8 cellular contexts compared by ENCODE assay signal in the genomic region with DNA sequence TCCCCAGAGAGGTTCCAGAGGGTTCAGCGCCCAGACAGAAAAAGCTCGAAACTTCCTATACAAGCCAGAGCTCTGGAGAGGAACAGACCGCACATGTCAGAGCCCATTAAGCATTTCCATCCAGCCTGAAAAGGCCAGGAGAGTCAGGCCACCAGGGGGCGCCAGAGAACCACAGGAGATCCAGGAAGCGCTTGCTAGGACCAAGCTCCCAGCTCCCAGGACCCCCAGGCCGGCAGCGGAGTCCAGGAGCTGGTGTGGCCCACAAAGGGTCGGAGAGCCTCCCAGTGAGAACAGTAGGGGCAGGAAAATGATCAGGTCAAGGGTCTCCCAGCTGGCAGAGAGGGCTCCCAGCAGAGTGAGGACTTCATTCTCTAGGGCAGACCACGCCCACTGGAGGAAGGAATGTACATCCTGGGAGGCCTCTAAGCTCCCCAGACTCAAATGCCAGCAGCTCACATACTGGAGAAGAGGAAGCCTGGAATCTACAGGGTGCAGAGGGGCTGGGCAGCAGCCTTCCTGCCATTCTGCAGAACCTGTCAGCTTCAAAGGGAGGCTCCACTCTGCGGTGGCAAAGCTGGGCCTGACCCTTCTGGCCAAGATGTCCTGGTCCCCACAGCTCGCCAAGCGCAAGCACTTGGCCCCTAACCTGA. TPM values are rescaled to one million over a fixed set of nuclear protein-coding genes. Genes with fewer than 3 reads are reported as not detected.
A peak's percentile ranks its signal among the peaks of the same experiment; 100 is the strongest.
DNase-seq lines count a peak whose midpoint lies in the region; ATAC-seq and TF ChIP-seq lines count a peak whose summit lies in the region.

No MANE protein-coding gene starts in this region.

- DNase-seq in DMS79 treated with DMSO at 0.1 percent for 48 hours (lab: John Stamatoyannopoulos, UW) (peak; percentile 57), KBM-7 (peak; percentile 95), OCI-M1 (lab: John Stamatoyannopoulos, UW) (peak; percentile 93), activated T-cell treated with anti-CD3 and anti-CD28 coated beads for 48 hours (ENCODE audit: low read depth) (peak; percentile 86), esophagus squamous epithelium (lab: John Stamatoyannopoulos, UW) (peak; percentile 37), myocyte (ENCODE audit: low read depth) (peak; percentile 89)
- peak; percentile 99 for DNase-seq in stimulated activated CD8-positive, alpha-beta memory T cell treated with anti-CD3 and anti-CD28 coated beads, Interleukin-4, amount 100 ng/mL, for 48 hours

- TF ChIP-seq CTCF in esophagus squamous epithelium (IDR thresholded peaks at IDR 0.05) = peak; percentile 97 to 100 (median 98)

- 17 to 47% methylated on average over 1 to 6 of the region's 12 CpGs for WGBS in esophagus squamous epithelium, 2 donors

- H3K4me3 ChIP-seq in esophagus squamous epithelium = peak overlapping the region in 3 of 4 donors; percentile 24 to 53 (median 26)

- H3K9me3 ChIP-seq in esophagus squamous epithelium = no peaks in the 10 kb centered on the region

- intact Hi-C loops in esophagus squamous epithelium (cut with DNase I) = loop anchor here (5.0 kb wide), 1 partner anchor 245 kb away; no protein-coding TSS in a partner anchor

- TF ChIP-seq POLR2A in esophagus squamous epithelium (IDR thresholded peaks at IDR 0.05) = no peak

- H3K4me1 ChIP-seq in esophagus squamous epithelium = peaks cover 10 to 24% (median 12%) of the 10 kb centered on the region in 3 donors

- H3K27me3 ChIP-seq in esophagus squamous epithelium = peaks cover 0 to 6% (median 0%) of the 10 kb centered on the region in 4 donors

- in situ Hi-C loops in KBM-7 (cut with MboI; ENCODE audit: low pct_unique_long_range_greater_than_20kb, low sequenced_read_pairs) = no loop called here

- H3K27ac ChIP-seq in esophagus squamous epithelium = peak overlapping the region in 3 of 4 donors; percentile 37 to 70 (median 40)

- ATAC-seq in GM21447 (IDR thresholded peaks at IDR 0.05; ENCODE audit: unreplicated experiment) = no peak

- H3K36me3 ChIP-seq in esophagus squamous epithelium = peaks cover 0 to 18% (median 0%) of the 10 kb centered on the region in 3 donors

RNA-seq across cellular contexts. Expression of a gene that starts 2.1 kb away (rescaled TPM):
- total RNA-seq in esophagus squamous epithelium (1 to 10 TPM in 1 of 4 donors, under 1 TPM in 3; 0.09 to 1.3 (median 0.52) TPM), myocyte (0.08 TPM in 1 of 2 replicates, not detected in the other)
- not detected for polyA plus RNA-seq in myocyte (2012)

RNA-seq across cellular contexts. Expression of a gene that starts 8.6 kb away (rescaled TPM):
- total RNA-seq in esophagus squamous epithelium = 100 to 1,000 TPM in 2 of 4 donors, 10 to 100 TPM in 2; 71.0 to 128 (median 106) TPM
- 129 and 137 TPM in 2 replicates for total RNA-seq in myocyte
- 158 TPM for polyA plus RNA-seq in myocyte (2012)

Comparison
In these comparisons a context has a peak if more than half of its experiments do, and no peak if none do; other contexts are left out.
1. DNase-seq: peak in every context shown above with its lines; median percentile 99 in stimulated activated CD8-positive, alpha-beta memory T cell treated with anti-CD3 and anti-CD28 coated beads, Interleukin-4, amount 100 ng/mL, for 48 hours; 95 in KBM-7; 93 in OCI-M1; 89 in myocyte; 86 in activated T-cell treated with anti-CD3 and anti-CD28 coated beads for 48 hours; 57 in DMS79 treated with DMSO at 0.1 percent for 48 hours; 37 in esophagus squamous epithelium.